In the genomic region with DNA sequence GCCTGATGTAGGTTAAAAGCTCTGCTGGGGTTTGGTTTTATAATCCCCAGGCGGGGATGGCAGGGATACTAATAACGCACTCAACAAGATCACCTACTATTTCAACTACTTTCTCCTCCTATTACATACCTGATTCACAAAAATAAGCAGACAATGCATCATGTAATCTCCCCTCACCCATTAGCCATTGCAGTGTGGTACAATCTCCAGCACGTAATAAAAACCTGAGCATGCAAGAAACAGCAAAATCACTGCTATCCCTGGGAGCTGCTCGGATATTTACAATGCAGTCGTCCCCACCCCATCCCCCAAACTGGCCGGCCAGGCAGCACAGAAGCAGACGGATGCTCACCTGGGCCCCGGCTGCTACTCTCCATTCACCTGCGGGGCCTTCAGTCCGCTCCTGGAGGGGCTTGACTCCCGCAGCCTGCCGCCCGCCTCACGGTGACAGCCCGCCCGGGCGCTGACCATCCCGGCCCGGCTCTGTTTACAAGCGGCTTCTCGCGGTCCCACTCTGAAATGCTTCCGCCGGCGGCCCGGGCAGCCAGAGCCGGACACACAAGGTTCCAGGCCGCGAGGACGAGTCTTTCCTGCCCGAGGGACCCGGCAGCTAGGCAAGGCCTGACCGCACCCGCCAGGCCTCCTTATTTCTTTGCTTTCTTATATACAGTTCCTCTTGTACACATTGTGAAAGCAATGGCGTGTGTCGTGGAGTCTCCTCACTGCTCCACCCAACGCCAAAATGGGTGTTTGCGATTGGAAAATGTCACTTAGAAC, we compare ENCODE assay signal across 8 cellular contexts.
DNase-seq lines count a peak whose midpoint lies in the region; ATAC-seq and TF ChIP-seq lines count a peak whose summit lies in the region.

Gene PLEKHM3 (minus strand): TSS at position 491 of the 777 bp plus-strand sequence. CDS start 23,888 bp downstream, outside the sequence.

- H3K27ac ChIP-seq in effector memory CD4-positive, alpha-beta T cell (ENCODE audit: insufficient read depth, low read length, poor library complexity, severe bottlenecking) = peak within 1 kb of the TSS; percentile 44

- DNase-seq in C1 segment of cervical spinal cord (lab: John Stamatoyannopoulos, UW) (peak; percentile 7 to 92 (median 82)), NCI-H748 treated with DMSO at 0.1 percent for 48 hours (lab: John Stamatoyannopoulos, UW) (peak; percentile 56), memory B cell (ENCODE audit: low spot score in 2 of 2) (peak; percentile 65 to 73)
- DNase-seq in activated CD8-positive, alpha-beta memory T cell treated with anti-CD3 and anti-CD28 coated beads for 1 hour (ENCODE audit: extremely low read depth in 1 of 2, low read depth in 1 of 2) = peak; percentile 27 to 51
- DNase-seq in effector memory CD4-positive, alpha-beta T cell = peak; percentile 29 to 46 (median 39)
- DNase-seq in stimulated activated CD8-positive, alpha-beta memory T cell treated with anti-CD3 and anti-CD28 coated beads, Interleukin-12 subunit alpha, Interleukin-12 subunit beta, amount 100 ng/mL, for 24 hours (ENCODE audit: extremely low read depth) = peak; percentile 37

- peak within 1 kb of the TSS; percentile 94 for H3K27ac Mint-ChIP-seq in memory B cell

- peak; percentile 96 for ATAC-seq in HG03432 (IDR thresholded peaks at IDR 0.05; ENCODE audit: unreplicated experiment)
- ATAC-seq in memory B cell (ENCODE audit: low read depth) = peak; percentile 79

- peaks cover 14% of the 10 kb centered on the region for H3K4me1 Mint-ChIP-seq in memory B cell

- H3K27me3 Mint-ChIP-seq in memory B cell = no peaks in the 10 kb centered on the region

- H3K4me3 Mint-ChIP-seq in memory B cell = peak within 1 kb of the TSS; percentile 99

- no peaks in the 10 kb centered on the region for H3K4me1 ChIP-seq in effector memory CD4-positive, alpha-beta T cell (ENCODE audit: control insufficient read depth, insufficient read depth, low read length, poor library complexity, severe bottlenecking)

- peaks cover 2% of the 10 kb centered on the region for H3K36me3 Mint-ChIP-seq in memory B cell

- no peaks in the 10 kb centered on the region for H3K27me3 ChIP-seq in effector memory CD4-positive, alpha-beta T cell (replicated peaks; ENCODE audit: control insufficient read depth, insufficient read depth, low read length, poor library complexity, severe bottlenecking)

- peaks cover 1% of the 10 kb centered on the region for H3K9me3 Mint-ChIP-seq in memory B cell

- H3K9me3 ChIP-seq in effector memory CD4-positive, alpha-beta T cell (ENCODE audit: control insufficient read depth, low read length) = no peaks in the 10 kb centered on the region

- peak within 1 kb of the TSS; percentile 74 for H3K4me3 ChIP-seq in effector memory CD4-positive, alpha-beta T cell (ENCODE audit: insufficient read depth, low read depth, low read length, poor library complexity, severe bottlenecking)

- TF ChIP-seq POLR2A in GM19193 (IDR thresholded peaks at IDR 0.05; ENCODE audit: extremely low read depth, insufficient read depth, insufficient read length) = peak; percentile 90

- no peaks in the 10 kb centered on the region for H3K36me3 ChIP-seq in effector memory CD4-positive, alpha-beta T cell (ENCODE audit: control insufficient read depth, insufficient read depth, low read length)

Comparison
In these comparisons a context has a peak if more than half of its experiments do, and no peak if none do; other contexts are left out.
1. Peak in every context shown above with its lines: DNase-seq, ATAC-seq, H3K4me3 ChIP-seq and H3K27ac ChIP-seq.